Comparison of ENCODE assay signal across 9 cellular contexts in the genomic region with DNA sequence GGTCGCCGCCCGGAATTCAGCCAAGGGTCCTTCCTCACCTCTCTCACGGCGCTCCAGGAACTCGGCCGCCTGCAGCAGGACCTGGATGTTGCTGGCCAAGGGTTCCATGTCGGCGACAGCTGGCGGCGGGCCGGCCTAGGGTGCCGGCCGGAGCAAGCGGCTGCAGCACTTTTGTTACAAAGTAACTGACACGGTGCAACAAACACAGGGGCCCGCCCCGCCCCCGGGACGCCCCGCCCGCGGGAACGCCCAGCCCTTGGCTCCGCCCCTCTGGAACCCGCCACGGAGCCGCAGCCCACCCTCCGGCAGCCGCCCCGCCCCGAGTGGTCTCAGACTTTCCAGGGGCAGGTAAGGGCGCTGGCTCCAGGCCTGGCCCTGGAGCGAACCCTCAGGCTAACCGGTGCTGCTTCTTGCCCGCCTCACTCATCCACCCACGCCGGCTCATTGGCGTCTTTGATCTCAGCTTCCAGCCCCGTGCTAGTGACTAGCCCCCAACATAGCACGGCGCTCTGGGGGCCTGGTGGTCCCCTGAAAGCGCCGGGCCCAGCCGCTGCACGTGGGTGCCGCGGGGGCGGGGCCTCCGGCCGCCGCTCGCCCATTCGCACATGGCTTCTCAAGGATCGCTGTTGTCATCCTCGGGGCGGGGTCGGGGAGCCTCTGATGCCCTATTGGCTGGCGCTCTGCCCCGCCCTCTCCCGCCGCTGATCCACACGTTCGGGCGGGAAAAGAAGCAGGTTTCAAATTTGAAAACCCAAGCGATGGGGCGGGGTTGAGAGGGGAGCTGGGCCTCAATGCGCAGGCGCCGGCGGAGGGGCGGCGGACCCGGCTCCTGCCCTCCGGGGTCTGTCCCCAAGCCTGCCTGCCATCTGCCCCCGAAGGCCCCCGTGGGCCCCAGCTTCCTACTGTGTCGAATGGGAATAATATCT. TPM values are rescaled to one million over a fixed set of nuclear protein-coding genes. Genes with fewer than 3 reads are reported as not detected.
A peak's percentile ranks its signal among the peaks of the same experiment; 100 is the strongest.
DNase-seq lines count a peak whose midpoint lies in the region; ATAC-seq, FAIRE-seq and TF ChIP-seq lines count a peak whose summit lies in the region.
"Had no signal": no experiment of that assay in that cellular context is flagged by ENCODE, and none has a peak within 500 bp of the region (broad histone marks: within the 10 kb centered on the region; RNA-seq: fewer than 3 reads in every experiment).

A gene with protein sequence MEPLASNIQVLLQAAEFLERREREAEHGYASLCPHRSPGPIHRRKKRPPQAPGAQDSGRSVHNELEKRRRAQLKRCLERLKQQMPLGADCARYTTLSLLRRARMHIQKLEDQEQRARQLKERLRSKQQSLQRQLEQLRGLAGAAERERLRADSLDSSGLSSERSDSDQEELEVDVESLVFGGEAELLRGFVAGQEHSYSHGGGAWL (minus strand): TSS at position 176 of the 926 bp plus-strand sequence. CDS start 68 bp downstream, at position 108.

- no peak for TF ChIP-seq CTCF in activated B cell treated with CpG ODN at 0.5 μM for 24 hours (IDR thresholded peaks at IDR 0.05)
- TF ChIP-seq CTCF in cardiac fibroblast (IDR thresholded peaks at IDR 0.05; ENCODE audit: low read depth, low read length): no peak
- no peak for TF ChIP-seq CTCF in keratinocyte (optimal IDR thresholded peaks at IDR 0.05 in 1 of 3, IDR thresholded peaks at IDR 0.05 in 1 of 3, conservative IDR thresholded peaks at IDR 0.05 in 1 of 3; ENCODE audit: extremely low read depth in 1 of 3, insufficient read depth in 2 of 3, low read length in 3 of 3)

- H3K9me3 Mint-ChIP-seq in activated B cell treated with CpG ODN at 0.5 μM for 24 hours: no peaks in the 10 kb centered on the region

- peaks cover under 1 to 3% of the 10 kb centered on the region in 2 experiments for H3K36me3 ChIP-seq in keratinocyte (ENCODE audit: control insufficient read depth in 2 of 2, extremely low read depth in 1 of 2, insufficient read depth in 2 of 2, low read length in 2 of 2)

- no peaks in the 10 kb centered on the region for H3K9me1 ChIP-seq in keratinocyte (ENCODE audit: control insufficient read depth, extremely low read depth, insufficient read depth, low read length)

- peaks cover 2% of the 10 kb centered on the region for H3K36me3 Mint-ChIP-seq in activated B cell treated with CpG ODN at 0.5 μM for 24 hours (ENCODE audit: low read depth)

- H3K4me3 ChIP-seq in cardiac fibroblast (replicated peaks in 1 of 2; ENCODE audit: low read depth in 2 of 2, low read length in 2 of 2): peak within 1 kb of the TSS; percentile 57 to 68
- H3K4me3 ChIP-seq in keratinocyte (ENCODE audit: control insufficient read depth in 2 of 3, extremely low read depth in 1 of 3, insufficient read depth in 2 of 3, low read depth in 1 of 3, low read length in 3 of 3): peak within 1 kb of the TSS; percentile 48 to 77 (median 75)

- H4K20me1 ChIP-seq in keratinocyte (ENCODE audit: control insufficient read depth, extremely low read depth, insufficient read depth, low read length): no peaks in the 10 kb centered on the region

- peak within 1 kb of the TSS; percentile 80 for H3K4me3 Mint-ChIP-seq in activated B cell treated with CpG ODN at 0.5 μM for 24 hours

- DNase-seq in AML-193 (lab: John Stamatoyannopoulos, UW): peak; percentile 95 to 96
- DNase-seq in NCI-H345 treated with DMSO at 0.1 percent for 48 hours (lab: John Stamatoyannopoulos, UW; ENCODE audit: unreplicated experiment): peak; percentile 97
- peak; percentile 89 for DNase-seq in activated B cell treated with CpG ODN at 0.5 μM for 24 hours
- peak; percentile 95 for DNase-seq in cardiac fibroblast (ENCODE audit: low read depth in 2 of 2)
- DNase-seq in keratinocyte (ENCODE audit: low read depth, low spot score): peak; percentile 50
- peak; percentile 94 to 98 (median 96) for DNase-seq in stimulated activated CD4-positive, alpha-beta T cell treated with anti-CD3 and anti-CD28 coated beads, Interleukin-12 subunit alpha, Interleukin-12 subunit beta, amount 100 ng/mL, for 48 hours (ENCODE audit: low read depth in 2 of 3, low spot score in 1 of 3)

- H3K9ac ChIP-seq in keratinocyte (ENCODE audit: control insufficient read depth, extremely low read depth, insufficient read depth, low read length): peak within 1 kb of the TSS; percentile 80

- CTCF ChIA-PET in activated B cell treated with CpG ODN at 0.5 μM for 24 hours (lab: Charles Lee): no interaction called here

- H3K27me3 Mint-ChIP-seq in activated B cell treated with CpG ODN at 0.5 μM for 24 hours: no peaks in the 10 kb centered on the region

- H3K27ac Mint-ChIP-seq in activated B cell treated with CpG ODN at 0.5 μM for 24 hours: peak within 1 kb of the TSS; percentile 47

- dilution Hi-C loops in keratinocyte (cut with MboI; ENCODE audit: extremely low pct_ligation_motif_present, low sequenced_read_pairs): no loop called here

- H3K9me3 ChIP-seq in keratinocyte (ENCODE audit: control insufficient read depth, low read depth, low read length): no peaks in the 10 kb centered on the region

- H3K4me2 ChIP-seq in keratinocyte (ENCODE audit: control insufficient read depth, extremely low read depth, insufficient read depth, low read depth, low read length): peak within 1 kb of the TSS; percentile 91

- POLR2A ChIA-PET in activated B cell treated with CpG ODN at 0.5 μM for 24 hours (lab: Charles Lee): interaction anchor here (0.5 to 1.6 kb wide), 6 partner anchors 10 to 750 kb away, joined by 3 to 12 read pairs (median 4); a partner anchor contains a TSS

- peak; percentile 68 for ATAC-seq in GM19043 (IDR thresholded peaks at IDR 0.05; ENCODE audit: low read depth, unreplicated experiment)
- ATAC-seq in HG03342 (IDR thresholded peaks at IDR 0.05; ENCODE audit: unreplicated experiment): peak; percentile 77
- ATAC-seq in activated B cell treated with CpG ODN at 0.5 μM for 24 hours (ENCODE audit: low read depth): peak; percentile 90

- no peaks in the 10 kb centered on the region for H3K27me3 ChIP-seq in keratinocyte (ENCODE audit: control insufficient read depth, extremely low read depth, insufficient read depth, low read length)

- peaks cover 18% of the 10 kb centered on the region for H3K4me1 ChIP-seq in keratinocyte (ENCODE audit: control insufficient read depth, extremely low read depth, insufficient read depth, low read length)

- peaks cover 38% of the 10 kb centered on the region for H3K4me1 Mint-ChIP-seq in activated B cell treated with CpG ODN at 0.5 μM for 24 hours

- H2AFZ ChIP-seq in keratinocyte (ENCODE audit: control insufficient read depth, low read length): peak within 1 kb of the TSS; percentile 86

- H3K79me2 ChIP-seq in keratinocyte (ENCODE audit: control insufficient read depth, insufficient read depth, low read length): no peaks in the 10 kb centered on the region

- H3K27ac ChIP-seq in keratinocyte (ENCODE audit: control insufficient read depth, insufficient read depth, low read length): peak within 1 kb of the TSS; percentile 86

- intact Hi-C loops in activated B cell treated with CpG ODN at 0.5 μM for 24 hours (cut with micrococcal nuclease): loop anchor here (1.0 to 5.0 kb wide), 8 partner anchors 9 to 840 kb away; a partner anchor contains a TSS

- FAIRE-seq in keratinocyte (lab: Jason Lieb, UNC): peak; percentile 56
- FAIRE-seq: colon had no signal

RNA-seq across cellular contexts. Expression of the gene that starts here (rescaled TPM):
- 7.6 and 9.1 TPM in 2 replicates for total RNA-seq in activated B cell treated with CpG ODN at 0.5 μM for 24 hours
- 0.69 to 1.2 TPM (median 0.97 TPM) in 3 replicates for polyA plus RNA-seq in keratinocyte
- 1.1 TPM for polyA plus RNA-seq in keratinocyte (2011; ENCODE audit: low read depth)
- 0.10 and 0.26 TPM in 2 replicates for polyA plus RNA-seq in keratinocyte (2011; cell fraction: cytosol; rRNA removed)
- 2.9 and 6.7 TPM in 2 replicates for polyA plus RNA-seq in keratinocyte (2011; cell fraction: nucleus; rRNA removed)
- polyA plus RNA-seq in keratinocyte (2012; ENCODE audit: low replicate concordance): 1.3 and 2.7 TPM in 2 replicates
- 1.0 to 1.2 TPM (median 1.1 TPM) in 3 replicates for polyA minus RNA-seq in keratinocyte
- 2.1 TPM for polyA minus RNA-seq in keratinocyte (2011; cell fraction: cytosol; rRNA and poly(A)+ RNA removed)
- 1.7 and 2.6 TPM in 2 replicates for polyA minus RNA-seq in keratinocyte (2011; cell fraction: nucleus; rRNA and poly(A)+ RNA removed)

Comparison
In these comparisons a context has a peak if more than half of its experiments do, and no peak if none do; other contexts are left out.
1. Peak in every context shown above with its lines: DNase-seq, ATAC-seq, H3K4me3 ChIP-seq and H3K27ac ChIP-seq.